Comparison of ENCODE assay signal across 13 cellular contexts in the genomic region with DNA sequence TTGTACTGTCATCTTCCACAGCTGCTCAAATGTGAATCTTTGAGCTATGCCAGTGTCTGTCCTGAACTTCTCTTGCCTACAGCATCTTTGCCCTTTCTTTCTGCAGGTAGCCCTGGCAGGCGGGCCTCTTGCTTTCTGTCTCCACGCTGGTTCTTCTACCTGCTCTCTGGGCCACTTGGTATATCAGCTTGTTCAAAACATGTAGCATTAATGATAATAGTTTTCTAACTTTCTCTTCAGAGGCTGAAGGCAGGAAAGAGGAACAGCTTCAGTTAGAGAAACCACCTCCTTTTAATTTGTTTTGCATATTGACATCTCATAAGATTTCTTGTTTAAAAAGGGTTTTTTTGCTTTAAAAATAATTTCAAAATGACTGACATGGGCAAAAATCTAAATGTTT. TPM values are rescaled to one million over a fixed set of nuclear protein-coding genes. Genes with fewer than 3 reads are reported as not detected.
DNase-seq lines count a peak whose midpoint lies in the region; ATAC-seq and FAIRE-seq lines count a peak whose summit lies in the region.
"Had no signal": no experiment of that assay in that cellular context is flagged by ENCODE, and none has a peak within 500 bp of the region (broad histone marks: within the 10 kb centered on the region; RNA-seq: fewer than 3 reads in every experiment).

No MANE protein-coding gene starts in this region.

- H3K9me3 Mint-ChIP-seq in IgD-negative memory B cell = no peaks in the 10 kb centered on the region
- no peaks in the 10 kb centered on the region for H3K9me3 Mint-ChIP-seq in activated naive CD8-positive, alpha-beta T cell treated with anti-CD3 and anti-CD28 coated beads, Interleukin-2, amount 50 U/mL, for 24 hours

- ATAC-seq in activated naive CD8-positive, alpha-beta T cell treated with anti-CD3 and anti-CD28 coated beads, Interleukin-2, amount 50 U/mL, for 24 hours = no peak
- ATAC-seq: K562 had no signal

- H3K27me3 Mint-ChIP-seq in IgD-negative memory B cell = no peaks in the 10 kb centered on the region
- no peaks in the 10 kb centered on the region for H3K27me3 Mint-ChIP-seq in activated naive CD8-positive, alpha-beta T cell treated with anti-CD3 and anti-CD28 coated beads, Interleukin-2, amount 50 U/mL, for 24 hours

- no peaks in the 10 kb centered on the region for H3K36me3 Mint-ChIP-seq in IgD-negative memory B cell
- H3K36me3 Mint-ChIP-seq in activated naive CD8-positive, alpha-beta T cell treated with anti-CD3 and anti-CD28 coated beads, Interleukin-2, amount 50 U/mL, for 24 hours (ENCODE audit: low read depth) = no peaks in the 10 kb centered on the region

- no peak overlapping the region for H3K4me3 ChIP-seq in small intestine (ENCODE audit: low read depth in 1 of 2, low read length in 2 of 2)
- H3K4me3 ChIP-seq: K562 had no signal

- no peaks in the 10 kb centered on the region for H3K36me3 ChIP-seq in small intestine (ENCODE audit: control insufficient read depth in 2 of 2, insufficient read depth in 2 of 2, low read length in 2 of 2)
- H3K36me3 ChIP-seq: SJCRH30 had no signal

- peak overlapping the region; percentile 32 to 79 for H3K27ac ChIP-seq in small intestine (ENCODE audit: low read depth in 1 of 2, low read length in 1 of 2)

- no peak for FAIRE-seq in small intestine (lab: Jason Lieb, UNC)
- FAIRE-seq: A204.1, astrocyte, K562 had no signal

- no peaks in the 10 kb centered on the region for H3K27me3 ChIP-seq in small intestine (ENCODE audit: control insufficient read depth in 2 of 2, insufficient read depth in 2 of 2, low read length in 2 of 2)
- H3K27me3 ChIP-seq: SJCRH30 had no signal

- peak overlapping the region; percentile 79 to 96 (median 89) for H3K4me3 Mint-ChIP-seq in IgD-negative memory B cell
- peak overlapping the region; percentile 55 for H3K4me3 Mint-ChIP-seq in activated naive CD8-positive, alpha-beta T cell treated with anti-CD3 and anti-CD28 coated beads, Interleukin-2, amount 50 U/mL, for 24 hours

- H3K27ac Mint-ChIP-seq in IgD-negative memory B cell = peak overlapping the region; percentile 21 to 93 (median 91)
- peak overlapping the region; percentile 63 for H3K27ac Mint-ChIP-seq in activated naive CD8-positive, alpha-beta T cell treated with anti-CD3 and anti-CD28 coated beads, Interleukin-2, amount 50 U/mL, for 24 hours

- WGBS in small intestine, 3 donors = 85 to 93% (median 90%) methylated on average over 2 of the region's 2 CpGs

- H3K4me1 Mint-ChIP-seq in IgD-negative memory B cell = peaks cover 24 to 41% (median 35%) of the 10 kb centered on the region in 3 donors
- peaks cover 28% of the 10 kb centered on the region for H3K4me1 Mint-ChIP-seq in activated naive CD8-positive, alpha-beta T cell treated with anti-CD3 and anti-CD28 coated beads, Interleukin-2, amount 50 U/mL, for 24 hours

- DNase-seq in SKM-1 treated with dmso at 0.1 percent for 144 hours (lab: John Stamatoyannopoulos, UW; ENCODE audit: unreplicated experiment) (peak; percentile 32), SKM-1 (lab: John Stamatoyannopoulos, UW; ENCODE audit: unreplicated experiment) (no peak), small intestine (no peak), AG08396 (ENCODE audit: low spot score) (no peak), NCI-H2107 (lab: John Stamatoyannopoulos, UW) (no peak)
- DNase-seq in activated naive CD8-positive, alpha-beta T cell treated with anti-CD3 and anti-CD28 coated beads, Interleukin-2, amount 50 U/mL, for 24 hours = no peak
- DNase-seq in stimulated activated CD4-positive, alpha-beta T cell treated with anti-CD3 and anti-CD28 coated beads, Interleukin-4, amount 100 ng/mL, for 1 hour = no peak
- DNase-seq: mesenchymal stem cell, SJCRH30 had no signal

- no peaks in the 10 kb centered on the region for H3K9me3 ChIP-seq in small intestine (ENCODE audit: control insufficient read depth, low read depth)
- H3K9me3 ChIP-seq: SJCRH30 had no signal

- peaks cover 9 to 11% of the 10 kb centered on the region in 2 donors for H3K4me1 ChIP-seq in small intestine (ENCODE audit: control insufficient read depth in 2 of 2, insufficient read depth in 1 of 2, low read depth in 1 of 2, low read length in 1 of 2)

RNA-seq across cellular contexts. Expression of a gene that starts 0.9 kb away (rescaled TPM):
- polyA plus RNA-seq in IgD-negative memory B cell (23.7 TPM), small intestine (10 to 100 TPM in 2 of 3 donors, 1 to 10 TPM in 1; 7.4 to 21.6 (median 14.6) TPM)
- polyA plus RNA-seq: K562 had no signal
